In the genomic region with DNA sequence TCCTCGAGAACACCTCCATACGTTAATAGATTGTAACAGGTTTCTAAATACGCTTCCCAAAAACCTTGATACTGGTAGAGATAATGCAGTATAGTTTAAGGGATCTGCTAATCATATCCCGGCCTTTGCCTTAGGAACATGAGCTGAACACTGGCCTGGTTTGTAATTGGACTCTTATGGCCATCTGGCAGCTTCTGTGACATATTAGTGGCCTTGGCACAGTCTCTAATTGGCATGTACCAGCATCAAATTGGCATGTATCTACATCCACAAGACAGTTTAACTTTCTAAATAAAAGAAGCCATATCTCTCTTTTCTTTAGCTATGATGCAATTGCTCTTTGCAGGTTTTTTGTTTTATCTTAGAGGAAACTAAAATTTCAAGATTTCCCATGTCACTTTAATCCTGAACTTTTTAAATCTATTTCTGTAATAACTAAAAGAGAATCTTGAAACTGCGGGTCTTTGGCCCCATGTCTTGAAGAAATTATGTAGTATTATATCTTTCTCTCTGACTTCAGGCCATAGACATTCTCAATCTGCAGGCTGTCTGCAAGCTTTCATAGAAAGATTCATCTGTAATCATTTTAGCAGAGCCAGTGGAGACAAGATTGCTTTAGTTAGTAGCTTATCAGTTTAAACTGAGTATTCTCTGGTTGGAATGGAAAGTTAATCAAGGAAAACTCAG, we compare ENCODE assay signal across 10 cellular contexts. TPM values are rescaled to one million over a fixed set of nuclear protein-coding genes. Genes with fewer than 3 reads are reported as not detected.
DNase-seq lines count a peak whose midpoint lies in the region; ATAC-seq and TF ChIP-seq lines count a peak whose summit lies in the region.
"Had no signal": no experiment of that assay in that cellular context is flagged by ENCODE, and none has a peak within 500 bp of the region (broad histone marks: within the 10 kb centered on the region; RNA-seq: fewer than 3 reads in every experiment).

No MANE protein-coding gene starts in this region.

- TF ChIP-seq EP300 in stomach (IDR thresholded peaks at IDR 0.05) = no peak

- peak; percentile 35 to 85 (median 78) for ATAC-seq in heart right ventricle
- no peak for ATAC-seq in HG03354 (IDR thresholded peaks at IDR 0.05; ENCODE audit: poor library complexity, severe bottlenecking, unreplicated experiment)
- ATAC-seq: activated T-cell treated with anti-CD3 and anti-CD28 coated beads, Interleukin-2, amount 50 U/mL, for 4 hours had no signal

- H3K4me3 Mint-ChIP-seq in Calu3 (ENCODE audit: low read depth, unreplicated experiment) = no peak overlapping the region
- H3K4me3 Mint-ChIP-seq: activated T-cell treated with anti-CD3 and anti-CD28 coated beads, Interleukin-2, amount 50 U/mL, for 4 hours; memory B cell had no signal

- CTCF ChIA-PET in Calu3 (lab: Charles Lee) = no interaction called here

- no peak for TF ChIP-seq POLR2A in stomach (IDR thresholded peaks at IDR 0.05)

- H3K4me3 ChIP-seq in heart right ventricle = no peak overlapping the region
- H3K4me3 ChIP-seq in stomach = no peak overlapping the region

- intact Hi-C loops in heart right ventricle (cut with DNase I) = no loop called here
- intact Hi-C loops in stomach (cut with DNase I; ENCODE audit: low total_unique reads) = no loop called here
- intact Hi-C loops in Calu3 (cut with micrococcal nuclease; ENCODE audit: unreplicated experiment) = no loop called here

- BruUV-seq in Calu3 (replicated peaks; lab: Mats Ljungman, UMichigan) = no TSS peak

- no peaks in the 10 kb centered on the region for H3K27me3 ChIP-seq in heart right ventricle
- no peaks in the 10 kb centered on the region for H3K27me3 ChIP-seq in stomach

- TF ChIP-seq CTCF in heart right ventricle (IDR thresholded peaks at IDR 0.05) (no peak), stomach (IDR thresholded peaks at IDR 0.05) (no peak), Calu3 (IDR thresholded peaks at IDR 0.05; ENCODE audit: unreplicated experiment) (no peak)

- no peak overlapping the region for H3K27ac Mint-ChIP-seq in Calu3 (ENCODE audit: unreplicated experiment)
- H3K27ac Mint-ChIP-seq: memory B cell had no signal

- H3K36me3 ChIP-seq in heart right ventricle (no peaks in the 10 kb centered on the region), stomach (peaks cover 0 to 4% (median 0%) of the 10 kb centered on the region in 4 donors)

- peaks cover 0 to 26% (median 14%) of the 10 kb centered on the region in 11 donors for H3K9me3 ChIP-seq in heart right ventricle
- H3K9me3 ChIP-seq in stomach = peaks cover 0 to 19% (median 9%) of the 10 kb centered on the region in 4 donors

- DNase-seq in NCI-H1092 (lab: John Stamatoyannopoulos, UW) = peak; percentile 55
- peak; percentile 57 for DNase-seq in RPMI7951 (ENCODE audit: low read depth)
- DNase-seq in heart right ventricle = peak in 1 of 2 donors; percentile 27
- no peak for DNase-seq in stomach
- no peak for DNase-seq in foreskin melanocyte
- DNase-seq in Calu3 = no peak
- DNase-seq: activated T-cell treated with anti-CD3 and anti-CD28 coated beads, Interleukin-2, amount 50 U/mL, for 4 hours had no signal

- peaks cover 8% of the 10 kb centered on the region for H3K4me1 Mint-ChIP-seq in Calu3 (ENCODE audit: low read depth, unreplicated experiment)
- H3K4me1 Mint-ChIP-seq: memory B cell had no signal

- WGBS in heart right ventricle, 2 donors = 30 to 38% methylated on average over 5 of the region's 5 CpGs
- 77 to 81% (median 78%) methylated on average over 5 of the region's 5 CpGs for WGBS in stomach, 5 donors

- peaks cover 10% of the 10 kb centered on the region for H3K9me3 Mint-ChIP-seq in Calu3 (ENCODE audit: low read depth, unreplicated experiment)

- H3K36me3 Mint-ChIP-seq in Calu3 (ENCODE audit: insufficient read depth, unreplicated experiment) = no peaks in the 10 kb centered on the region

- no peaks in the 10 kb centered on the region for H3K27me3 Mint-ChIP-seq in Calu3 (ENCODE audit: unreplicated experiment)
- H3K27me3 Mint-ChIP-seq: memory B cell had no signal

- H3K4me1 ChIP-seq in heart right ventricle (peaks cover 5 to 64% (median 44%) of the 10 kb centered on the region in 9 donors), stomach (peaks cover 0 to 21% (median 10%) of the 10 kb centered on the region in 4 donors)

- peak overlapping the region; percentile 3 to 83 (median 65) for H3K27ac ChIP-seq in heart right ventricle
- H3K27ac ChIP-seq in stomach = peak overlapping the region in 3 of 5 donors; percentile 49 to 62 (median 54)
- H3K27ac ChIP-seq: RWPE1 had no signal

RNA-seq across cellular contexts. Expression of gene FILIP1L, which starts 44.7 kb away (rescaled TPM):
- under 0.01 TPM in 1 of 2 replicates, not detected in the other for total RNA-seq in RPMI7951 (2014; rRNA removed; shearing (Covaris generic))
- total RNA-seq in heart right ventricle = 100 to 1,000 TPM in 4 of 10 donors, 10 to 100 TPM in 6; 19.4 to 134 (median 69.3) TPM
- 10 to 100 TPM; 15.9 to 42.0 TPM for polyA plus RNA-seq in heart right ventricle
- total RNA-seq in stomach = 10 to 100 TPM; 48.7 to 97.3 (median 59.8) TPM
- polyA plus RNA-seq in stomach = 10 to 100 TPM; 10.6 to 98.4 (median 24.6) TPM
- 2.4 and 5.2 TPM in 2 replicates for total RNA-seq in Calu3 (2022)

Comparison
In these comparisons a context has a peak if more than half of its experiments do, and no peak if none do; other contexts are left out.
1. DNase-seq: peak in NCI-H1092 (single experiment) and RPMI7951 (single experiment); none in stomach (single experiment), foreskin melanocyte (single experiment) and Calu3 (single experiment).